Comparison of ENCODE assay signal across 23 cellular contexts in the genomic region with DNA sequence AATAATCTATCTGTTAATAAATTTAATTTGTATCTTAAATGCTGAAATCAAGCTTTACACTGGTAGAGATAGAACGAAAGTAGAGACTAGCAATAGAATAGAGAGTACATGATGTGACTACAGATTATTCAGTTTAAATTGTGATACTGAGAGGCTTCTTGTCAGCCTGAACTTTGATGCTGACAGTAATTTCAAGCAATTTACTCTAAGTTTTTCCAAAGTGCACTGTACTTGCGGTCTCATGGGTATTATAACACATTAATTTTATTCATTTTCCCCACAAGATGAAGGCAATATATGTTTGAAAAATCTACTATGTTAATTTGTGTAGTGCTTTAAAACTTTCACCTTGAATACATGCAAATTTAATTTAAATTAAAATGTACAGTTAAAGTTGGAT.
DNase-seq lines count a peak whose midpoint lies in the region; ATAC-seq and TF ChIP-seq lines count a peak whose summit lies in the region.
"Had no signal": no experiment of that assay in that cellular context is flagged by ENCODE, and none has a peak within 500 bp of the region (broad histone marks: within the 10 kb centered on the region; RNA-seq: fewer than 3 reads in every experiment).

No MANE protein-coding gene starts in this region.

- H3K36me3 Mint-ChIP-seq in glutamatergic neuron (ENCODE audit: unreplicated experiment) (no peaks in the 10 kb centered on the region), neural progenitor cell (no peaks in the 10 kb centered on the region)
- H3K36me3 Mint-ChIP-seq: CD14-positive monocyte had no signal

- H3K4me3 ChIP-seq in neural progenitor cell, result peak overlapping the region; percentile 55
- H3K4me3 ChIP-seq: SJCRH30 had no signal

- TF ChIP-seq CTCF in glutamatergic neuron (IDR thresholded peaks at IDR 0.05; ENCODE audit: partially characterized antibody, unreplicated experiment), result no peak
- no peak for TF ChIP-seq CTCF in neural progenitor cell (IDR thresholded peaks at IDR 0.05)

- peak overlapping the region; percentile 75 for H3K4me2 ChIP-seq in neural progenitor cell
- H3K4me2 ChIP-seq: KMS-11 had no signal

- no peaks in the 10 kb centered on the region for H4K20me1 ChIP-seq in neural progenitor cell (ENCODE audit: low read depth)

- H3K27me3 ChIP-seq in neural progenitor cell, result no peaks in the 10 kb centered on the region
- H3K27me3 ChIP-seq: BE2C, SJCRH30 had no signal

- H3K9me3 Mint-ChIP-seq in glutamatergic neuron (ENCODE audit: unreplicated experiment) (peaks cover 2% of the 10 kb centered on the region), neural progenitor cell (peaks cover 2% of the 10 kb centered on the region)

- H3K27me3 Mint-ChIP-seq in glutamatergic neuron (ENCODE audit: unreplicated experiment) (peaks cover 2% of the 10 kb centered on the region), neural progenitor cell (ENCODE audit: insufficient read depth, low read depth) (no peaks in the 10 kb centered on the region)
- H3K27me3 Mint-ChIP-seq: CD8-positive, alpha-beta memory T cell had no signal

- peak overlapping the region; percentile 96 for H3K4me3 Mint-ChIP-seq in glutamatergic neuron (ENCODE audit: unreplicated experiment)
- H3K4me3 Mint-ChIP-seq in neural progenitor cell, result no peak overlapping the region
- H3K4me3 Mint-ChIP-seq: CD14-positive monocyte; CD8-positive, alpha-beta memory T cell had no signal

- no peak overlapping the region for H3K27ac ChIP-seq in neural progenitor cell
- H3K27ac ChIP-seq: KMS-11, SJCRH30 had no signal

- no peaks in the 10 kb centered on the region for H3K9me3 ChIP-seq in neural progenitor cell (ENCODE audit: low read depth)
- H3K9me3 ChIP-seq: BE2C, SJCRH30 had no signal

- no peak overlapping the region for H3K9ac ChIP-seq in neural progenitor cell
- H3K9ac ChIP-seq: KMS-11 had no signal

- H3K79me2 ChIP-seq in neural progenitor cell (ENCODE audit: low read depth), result no peaks in the 10 kb centered on the region

- no peak for ATAC-seq in esophagus mucosa
- ATAC-seq: SK-N-SH treated with all-trans-retinoic acid at 6 μM for 48 hours had no signal

- H3K4me1 ChIP-seq in neural progenitor cell, result no peaks in the 10 kb centered on the region
- H3K4me1 ChIP-seq: BE2C, SJCRH30 had no signal

- DNase-seq in NCI-H345 treated with DMSO at 0.1 percent for 48 hours (lab: John Stamatoyannopoulos, UW; ENCODE audit: unreplicated experiment) (peak; percentile 4), NCI-H345 (lab: John Stamatoyannopoulos, UW) (no peak), glutamatergic neuron (no peak), neural progenitor cell (ENCODE audit: low spot score) (no peak), NCI-H2081 (lab: John Stamatoyannopoulos, UW) (no peak)
- no peak for DNase-seq in central memory CD4-positive, alpha-beta T cell
- DNase-seq: 8988T; ACHN; BE2C; CD8-positive, alpha-beta memory T cell; DMS 273 treated with DMSO at 0.1 percent for 48 hours; DND-41; IMR-90; MM.1S; NCI-H2029; NCI-H226; NCI-H524; NCI-H748 treated with DMSO at 0.1 percent for 48 hours; SJCRH30 had no signal

- H3F3A ChIP-seq in neural progenitor cell (ENCODE audit: low read depth), result no peaks in the 10 kb centered on the region

- H3K27ac Mint-ChIP-seq in glutamatergic neuron (ENCODE audit: unreplicated experiment) (no peak overlapping the region), neural progenitor cell (no peak overlapping the region)
- H3K27ac Mint-ChIP-seq: CD14-positive monocyte; CD8-positive, alpha-beta memory T cell had no signal

- H2AFZ ChIP-seq in neural progenitor cell (replicated peaks), result no peak overlapping the region

- H3K4me1 Mint-ChIP-seq in glutamatergic neuron (ENCODE audit: low read depth, unreplicated experiment) (peaks cover 5% of the 10 kb centered on the region), neural progenitor cell (no peaks in the 10 kb centered on the region)
- H3K4me1 Mint-ChIP-seq: CD14-positive monocyte; CD8-positive, alpha-beta memory T cell had no signal

- H3K36me3 ChIP-seq in neural progenitor cell, result no peaks in the 10 kb centered on the region
- H3K36me3 ChIP-seq: BE2C, SJCRH30 had no signal
